1 cellular context compared by ENCODE assay signal in genomic region chr12:130839770-130840355, GRCh38.
TF ChIP-seq lines count a peak whose summit lies in the region.

No MANE protein-coding gene starts in this region.

TF ChIP-seq in GM12878, 131 proteins besides CTCF, POLR2A, EP300 and RAD21 (continued from another document):
- no peak for TF ChIP-seq ZBTB40 (IDR thresholded peaks at IDR 0.05; ENCODE audit: borderline replicate concordance)
- TF ChIP-seq MEF2A (IDR thresholded peaks at IDR 0.05; ENCODE audit: insufficient read depth, low read depth, low read length), result no peak
- TF ChIP-seq NBN (IDR thresholded peaks at IDR 0.05), result no peak
- TF ChIP-seq NFYA (IDR thresholded peaks at IDR 0.05; ENCODE audit: borderline replicate concordance, low read depth, low read length), result no peak
- TF ChIP-seq GABPA (IDR thresholded peaks at IDR 0.05; ENCODE audit: low read depth), result no peak
- no peak for TF ChIP-seq CHD2 (IDR thresholded peaks at IDR 0.05; ENCODE audit: borderline replicate concordance, low read depth, low read length)
- no peak for TF ChIP-seq E4F1 (IDR thresholded peaks at IDR 0.05; ENCODE audit: borderline replicate concordance, partially characterized antibody)
- TF ChIP-seq NRF1 (conservative IDR thresholded peaks at IDR 0.05; ENCODE audit: low read depth, low read length), result no peak
- no peak for TF ChIP-seq ZZZ3 (IDR thresholded peaks at IDR 0.05; ENCODE audit: control insufficient read depth, insufficient read length, low read depth)
- no peak for TF ChIP-seq POLR2AphosphoS2 (IDR thresholded peaks at IDR 0.05; ENCODE audit: low read depth, low read length)
- TF ChIP-seq RAD51 (IDR thresholded peaks at IDR 0.05), result no peak
- no peak for TF ChIP-seq ZBTB11 (CRISPR knock-in tag; IDR thresholded peaks at IDR 0.05)
